In genomic region chr15:44853304-44853950, GRCh38 we compare ENCODE assay signal across 8 cellular contexts.
DNase-seq lines count a peak whose midpoint lies in the region; ATAC-seq and TF ChIP-seq lines count a peak whose summit lies in the region.
"Not testable (repeated sequence)": the region's sequence is repeated elsewhere in the genome, so short reads cannot be mapped to it uniquely, and the experiment has no call there.

No MANE protein-coding gene starts in this region.

- H3K4me3 Mint-ChIP-seq in T-helper 17 cell: peak overlapping the region; percentile 68

- H3K9me3 ChIP-seq in T-helper 17 cell (ENCODE audit: control insufficient read depth, low read length, poor library complexity, severe bottlenecking); cardiac muscle cell (ENCODE audit: low read depth); upper lobe of right lung: not testable (repeated sequence)

- TF ChIP-seq CTCF in GM06990 (IDR thresholded peaks at IDR 0.05; ENCODE audit: insufficient read depth, low read length, poor library complexity, severe bottlenecking): peak; percentile 92
- TF ChIP-seq CTCF in cardiac muscle cell (IDR thresholded peaks at IDR 0.05; ENCODE audit: low read depth, low read length): peak; percentile 87
- peak; percentile 86 for TF ChIP-seq CTCF in upper lobe of right lung (IDR thresholded peaks at IDR 0.05)

- H3K27ac ChIP-seq in cardiac muscle cell, upper lobe of right lung: not testable (repeated sequence)

- not testable (repeated sequence) for H3K36me3 ChIP-seq in GM06990 (ENCODE audit: control insufficient read depth, insufficient read depth, low read length); cardiac muscle cell; upper lobe of right lung

- not testable (repeated sequence) for H3K4me3 ChIP-seq in GM06990 (replicated peaks; ENCODE audit: low read depth, low read length); cardiac muscle cell; upper lobe of right lung

- H3K4me1 Mint-ChIP-seq in T-helper 17 cell: not testable (repeated sequence)

- ATAC-seq in HG02610 (IDR thresholded peaks at IDR 0.05; ENCODE audit: unreplicated experiment): peak; percentile 76
- ATAC-seq in T-helper 17 cell: peak; percentile 93
- ATAC-seq in upper lobe of right lung: peak; percentile 99

- H3K27ac Mint-ChIP-seq in T-helper 17 cell: not testable (repeated sequence)

- not testable (repeated sequence) for H3K4me1 ChIP-seq in cardiac muscle cell (ENCODE audit: low read depth); upper lobe of right lung

- H3K27me3 ChIP-seq in GM06990 (replicated peaks; ENCODE audit: control insufficient read depth, insufficient read depth, low read length); cardiac muscle cell; upper lobe of right lung: not testable (repeated sequence)

- H3K36me3 Mint-ChIP-seq in T-helper 17 cell (ENCODE audit: low read depth): not testable (repeated sequence)

- intact Hi-C loops in upper lobe of right lung (cut with DNase I): not testable (repeated sequence)

- not testable (repeated sequence) for H3K27me3 Mint-ChIP-seq in T-helper 17 cell

- DNase-seq in GM06990 (ENCODE audit: extremely low read depth, insufficient read length) (peak; percentile 20), NCI-H1694 treated with DMSO at 0.1 percent for 48 hours (lab: John Stamatoyannopoulos, UW) (peak; percentile 14), T-helper 17 cell (peak; percentile 37 to 63 (median 38)), cardiac muscle cell (ENCODE audit: low read depth in 1 of 2, low spot score in 1 of 2) (peak; percentile 64 to 69), renal cortical epithelial cell (ENCODE audit: low read depth) (peak; percentile 87), upper lobe of right lung (peak; percentile 81)
- peak; percentile 68 for DNase-seq in activated naive CD4-positive, alpha-beta T cell treated with anti-CD3 and anti-CD28 coated beads, Interleukin-2, amount 50 U/mL, for 16 hours

Comparison
In these comparisons a context has a peak if more than half of its experiments do, and no peak if none do; other contexts are left out.
1. DNase-seq: peak in every context shown above with its lines; median percentile 87 in renal cortical epithelial cell; 81 in upper lobe of right lung; 68 in activated naive CD4-positive, alpha-beta T cell treated with anti-CD3 and anti-CD28 coated beads, Interleukin-2, amount 50 U/mL, for 16 hours; 66 in cardiac muscle cell; 38 in T-helper 17 cell; 20 in GM06990; 14 in NCI-H1694 treated with DMSO at 0.1 percent for 48 hours.